Comparison of ENCODE assay signal across 12 cellular contexts in the genomic region with DNA sequence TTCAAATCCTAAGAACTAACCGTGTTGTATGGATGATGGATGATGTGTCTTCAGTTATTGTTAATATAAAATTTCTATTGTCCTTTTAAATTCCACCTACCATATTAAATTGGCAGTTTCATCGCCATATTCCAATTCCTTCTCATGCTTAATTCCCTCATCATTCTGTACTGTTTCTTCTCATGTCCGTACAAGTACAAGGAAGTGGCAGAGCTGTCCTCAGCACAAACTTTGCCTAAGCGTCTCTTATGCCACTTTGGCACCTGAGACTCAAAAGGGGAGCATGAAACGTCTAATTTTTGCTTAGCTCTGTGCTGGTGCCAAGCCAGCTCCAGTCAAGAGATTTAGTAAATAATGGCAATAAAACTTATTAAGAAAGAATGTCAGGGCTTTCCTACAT.
A peak's percentile ranks its signal among the peaks of the same experiment; 100 is the strongest.
DNase-seq lines count a peak whose midpoint lies in the region; FAIRE-seq and TF ChIP-seq lines count a peak whose summit lies in the region.
"Had no signal": no experiment of that assay in that cellular context is flagged by ENCODE, and none has a peak within 500 bp of the region (broad histone marks: within the 10 kb centered on the region; RNA-seq: fewer than 3 reads in every experiment).

No MANE protein-coding gene starts in this region.

- H3K27me3 ChIP-seq in HUES48 (ENCODE audit: control insufficient read depth, insufficient read depth, low read length) (no peaks in the 10 kb centered on the region), bronchial epithelial cell (ENCODE audit: control insufficient read depth, insufficient read depth, low read length) (no peaks in the 10 kb centered on the region), iPS-20b (ENCODE audit: insufficient read depth, low read length) (no peaks in the 10 kb centered on the region), left ventricle myocardium inferior (ENCODE audit: low read depth) (no peaks in the 10 kb centered on the region)

- peak overlapping the region; percentile 90 for H3K27ac ChIP-seq in HUES48 (ENCODE audit: low read depth, low read length)
- H3K27ac ChIP-seq in iPS-20b (ENCODE audit: low read length), result peak overlapping the region; percentile 49
- no peak overlapping the region for H3K27ac ChIP-seq in RWPE1
- H3K27ac ChIP-seq in left ventricle myocardium inferior (replicated peaks), result no peak overlapping the region

- POLR2A ChIA-PET in RWPE1 (lab: Yijun Ruan, JAX; ENCODE audit: low non-redundant PET), result no interaction called here

- TF ChIP-seq CTCF in bronchial epithelial cell (IDR thresholded peaks at IDR 0.05; ENCODE audit: insufficient read depth, low read length, severe bottlenecking) (no peak), RWPE1 (conservative IDR thresholded peaks at IDR 0.05; ENCODE audit: low read depth) (no peak), left ventricle myocardium inferior (IDR thresholded peaks at IDR 0.05; ENCODE audit: borderline replicate concordance) (no peak)

- H3K9ac ChIP-seq in HUES48 (ENCODE audit: low read depth, low read length) (no peak overlapping the region), iPS-20b (ENCODE audit: low read depth, low read length) (no peak overlapping the region; the same call in 1 of the 2 replicates)

- H3K4me1 ChIP-seq in HUES48 (ENCODE audit: control insufficient read depth, insufficient read depth, low read length) (peaks cover 60% of the 10 kb centered on the region), iPS-20b (ENCODE audit: insufficient read depth, low read length) (peaks cover 45% of the 10 kb centered on the region), left ventricle myocardium inferior (no peaks in the 10 kb centered on the region)

- CTCF ChIA-PET in RWPE1 (lab: Yijun Ruan, JAX), result interaction anchor here (0.6 kb wide), 1 partner anchor 276 kb away, joined by 3 read pairs; no protein-coding TSS in a partner anchor

- no peak for FAIRE-seq in bronchial epithelial cell (lab: Jason Lieb, UNC)

- H3K36me3 ChIP-seq in HUES48 (ENCODE audit: control insufficient read depth, insufficient read depth, low read length), result no peaks in the 10 kb centered on the region
- no peaks in the 10 kb centered on the region for H3K36me3 ChIP-seq in bronchial epithelial cell (ENCODE audit: control insufficient read depth, insufficient read depth, low read length)
- no peaks in the 10 kb centered on the region for H3K36me3 ChIP-seq in iPS-20b (ENCODE audit: insufficient read depth, low read depth, low read length)
- no peaks in the 10 kb centered on the region for H3K36me3 ChIP-seq in left ventricle myocardium inferior

- DNase-seq in bronchial epithelial cell (ENCODE audit: low read depth), result peak; percentile 58
- peak; percentile 7 for DNase-seq in renal cortical epithelial cell (ENCODE audit: low read depth)
- no peak for DNase-seq in RWPE1 (ENCODE audit: low spot score)
- no peak for DNase-seq in left ventricle myocardium inferior
- no peak for DNase-seq in erythroblast (lab: John Stamatoyannopoulos, UW)
- DNase-seq: C1 segment of cervical spinal cord; Calu3; CD4-positive, alpha-beta T cell; DMS 273 treated with DMSO at 0.1 percent for 48 hours; H7 had no signal

- H3K4me3 ChIP-seq in HUES48 (ENCODE audit: low read depth, low read length) (no peak overlapping the region), bronchial epithelial cell (ENCODE audit: low read depth, low read length) (no peak overlapping the region), iPS-20b (ENCODE audit: low read length) (no peak overlapping the region), left ventricle myocardium inferior (no peak overlapping the region)

- H3K9me3 ChIP-seq in HUES48 (ENCODE audit: control insufficient read depth, insufficient read depth, low read length), result no peaks in the 10 kb centered on the region
- no peaks in the 10 kb centered on the region for H3K9me3 ChIP-seq in iPS-20b (ENCODE audit: insufficient read depth, low read depth, low read length)
- H3K9me3 ChIP-seq in left ventricle myocardium inferior (replicated peaks), result no peaks in the 10 kb centered on the region

- intact Hi-C loops in left ventricle myocardium inferior (cut with micrococcal nuclease), result no loop called here

- no peak for TF ChIP-seq POLR2A in erythroblast (IDR thresholded peaks at IDR 0.05; ENCODE audit: low read length)

Comparison
In these comparisons a context has a peak if more than half of its experiments do, and no peak if none do; other contexts are left out.
1. H3K27ac ChIP-seq: peak in HUES48 (single experiment) and iPS-20b (single experiment); none in RWPE1 (single experiment) and left ventricle myocardium inferior (single experiment).
2. DNase-seq: peak in bronchial epithelial cell (single experiment) and renal cortical epithelial cell (single experiment); none in RWPE1 (single experiment), left ventricle myocardium inferior (single experiment) and erythroblast (0 of 2).